In the genomic region with DNA sequence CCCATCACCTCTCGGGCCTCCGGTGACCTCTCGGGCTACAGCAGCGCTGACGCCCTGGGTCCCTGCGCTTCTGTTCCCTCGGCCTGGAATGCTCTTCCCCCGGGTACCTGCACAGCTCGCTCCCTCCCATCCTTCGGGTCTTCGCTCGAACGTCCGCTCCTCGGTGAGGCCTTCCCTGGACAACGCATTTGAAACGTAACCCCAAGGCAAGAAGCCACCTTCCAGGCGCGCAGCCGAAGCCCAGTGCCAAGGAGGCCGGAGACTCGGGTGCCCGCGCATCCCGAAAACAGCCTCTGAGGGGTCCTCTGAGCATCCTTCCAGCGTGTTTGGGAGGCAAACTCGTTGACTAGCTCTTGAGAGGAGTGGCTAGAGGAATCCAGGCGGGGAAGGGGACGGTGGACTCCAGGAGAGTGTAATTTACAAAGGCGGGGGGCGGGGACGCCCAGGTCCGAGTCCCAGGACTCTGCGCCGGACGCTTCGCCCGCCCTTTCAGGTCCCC, we compare ENCODE assay signal across 8 cellular contexts.
DNase-seq lines count a peak whose midpoint lies in the region; ATAC-seq and TF ChIP-seq lines count a peak whose summit lies in the region.

No MANE protein-coding gene starts in this region.

- no peak for TF ChIP-seq POLR2A in breast epithelium (IDR thresholded peaks at IDR 0.05)
- no peak for TF ChIP-seq POLR2A in transverse colon (IDR thresholded peaks at IDR 0.05)

- H3K4me1 ChIP-seq in breast epithelium (no peaks in the 10 kb centered on the region), transverse colon (peaks cover 12 to 25% (median 20%) of the 10 kb centered on the region in 4 donors)

- H3K27me3 ChIP-seq in breast epithelium (peaks cover 5 to 25% of the 10 kb centered on the region in 2 donors), transverse colon (peaks cover 36% of the 10 kb centered on the region)

- intact Hi-C loops in breast epithelium (cut with DNase I; ENCODE audit: low total_unique reads) (loop anchor here (5.0 kb wide), 1 partner anchor 1578 kb away; no protein-coding TSS in a partner anchor), transverse colon (cut with DNase I; ENCODE audit: low total_unique reads) (no loop called here), posterior vena cava (cut with DNase I) (no loop called here)

- peaks cover 40% of the 10 kb centered on the region for H3K27me3 Mint-ChIP-seq in activated T-cell treated with anti-CD3 and anti-CD28 coated beads, Interleukin-2, amount 50 U/mL, for 4 hours (ENCODE audit: low read depth)

- H3K4me3 ChIP-seq in breast epithelium (peak overlapping the region; percentile 29 to 77 (median 54)), transverse colon (peak overlapping the region in 3 of 4 donors; percentile 5 to 47 (median 27))

- TF ChIP-seq CTCF in breast epithelium (IDR thresholded peaks at IDR 0.05) (no peak), transverse colon (IDR thresholded peaks at IDR 0.05) (no peak)

- peaks cover 23% of the 10 kb centered on the region for H3K4me1 Mint-ChIP-seq in activated T-cell treated with anti-CD3 and anti-CD28 coated beads, Interleukin-2, amount 50 U/mL, for 4 hours (ENCODE audit: low read depth)

- no peak for TF ChIP-seq EP300 in transverse colon (IDR thresholded peaks at IDR 0.05; ENCODE audit: low read depth)

- H3K4me3 Mint-ChIP-seq in activated T-cell treated with anti-CD3 and anti-CD28 coated beads, Interleukin-2, amount 50 U/mL, for 4 hours: peak overlapping the region; percentile 76

- H3K27ac ChIP-seq in breast epithelium (no peak overlapping the region), transverse colon (no peak overlapping the region)

- H3K9me3 ChIP-seq in breast epithelium (no peaks in the 10 kb centered on the region), transverse colon (no peaks in the 10 kb centered on the region)

- no peak for DNase-seq in activated T-cell treated with anti-CD3 and anti-CD28 coated beads, Interleukin-2, amount 50 U/mL, for 4 hours
- no peak for DNase-seq in activated T-cell treated with anti-CD3 and anti-CD28 coated beads, Interleukin-2, amount 50 U/mL, for 1 hour
- DNase-seq in breast epithelium (ENCODE audit: low spot score in 2 of 2) (no peak), left kidney (ENCODE audit: low read depth, low spot score) (peak; percentile 74), transverse colon (no peak), medulla oblongata (ENCODE audit: extremely low spot score) (no peak), posterior vena cava (ENCODE audit: low spot score) (no peak), cerebellar nuclear complex (lab: John Stamatoyannopoulos, UW) (no peak)

- no peaks in the 10 kb centered on the region for H3K9me3 Mint-ChIP-seq in activated T-cell treated with anti-CD3 and anti-CD28 coated beads, Interleukin-2, amount 50 U/mL, for 4 hours

- H3K36me3 ChIP-seq in breast epithelium (no peaks in the 10 kb centered on the region), transverse colon (no peaks in the 10 kb centered on the region)

- peak in 1 of 2 donors; percentile 25 for ATAC-seq in activated T-cell treated with anti-CD3 and anti-CD28 coated beads, Interleukin-2, amount 50 U/mL, for 4 hours

- in situ Hi-C loops in transverse colon (cut with MboI; ENCODE audit: low pct_ligation_motif_present in 1 of 4, low pct_unique_long_range_greater_than_20kb in 1 of 4, low sequenced_read_pairs in 3 of 4): loop anchor here in 1 of 4 donors (25.0 kb wide), 1 partner anchor 283 kb away; no protein-coding TSS in a partner anchor

- WGBS in transverse colon (ENCODE audit: low coverage in 1 of 2), 2 donors: 1% methylated on average over 38 of the region's 38 CpGs; no CpG with 5 or more reads in 1 of the 2 donors

- H3K36me3 Mint-ChIP-seq in activated T-cell treated with anti-CD3 and anti-CD28 coated beads, Interleukin-2, amount 50 U/mL, for 4 hours (ENCODE audit: insufficient read depth): peaks cover 2% of the 10 kb centered on the region
